ENCODE assay signal across 8 cellular contexts in the genomic region with DNA sequence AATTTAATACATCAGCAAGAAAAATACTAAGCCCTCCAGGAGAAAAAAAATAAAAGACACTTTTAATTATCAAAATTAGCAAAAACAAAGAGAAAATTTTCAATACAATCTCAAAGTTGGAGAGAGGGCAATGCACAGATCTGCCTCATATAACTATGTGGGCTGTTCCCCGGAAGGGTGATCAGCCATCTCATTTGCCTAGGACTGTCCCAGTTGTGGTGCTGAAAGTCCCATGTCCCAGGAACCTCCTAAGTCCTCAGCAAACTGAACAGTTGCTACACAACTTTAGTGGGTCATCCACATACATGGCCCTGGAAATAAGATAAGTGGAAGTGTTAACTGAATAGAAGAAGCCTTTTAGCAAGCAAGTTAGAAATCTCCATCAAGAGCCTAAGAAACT. TPM values are rescaled to one million over a fixed set of nuclear protein-coding genes. Genes with fewer than 3 reads are reported as not detected.
"Had no signal": no experiment of that assay in that cellular context is flagged by ENCODE, and none has a peak within 500 bp of the region (broad histone marks: within the 10 kb centered on the region; RNA-seq: fewer than 3 reads in every experiment).

No MANE protein-coding gene starts in this region.

- H3K9me3 Mint-ChIP-seq: H9 had no signal

- H3K4me3 Mint-ChIP-seq: H9 had no signal

- H3K27ac Mint-ChIP-seq: H9 had no signal

- H3K9ac ChIP-seq: GM23248, KMS-11 had no signal

- H3K27ac ChIP-seq: GM23248, KMS-11 had no signal

- H2AFZ ChIP-seq: GM23248 had no signal

- H3K4me3 ChIP-seq: GM23248 had no signal

- H3K4me2 ChIP-seq: KMS-11 had no signal

- DNase-seq: GM23248, H9, HCEC 1CT, IMR-90, Kasumi-1, KBM-7 had no signal

RNA-seq across cellular contexts. Expression of gene CFAP70, which starts 14.4 kb away (rescaled TPM):
- total RNA-seq: HT-29 had no signal
